Comparison of ENCODE assay signal across 20 cellular contexts in the genomic region with DNA sequence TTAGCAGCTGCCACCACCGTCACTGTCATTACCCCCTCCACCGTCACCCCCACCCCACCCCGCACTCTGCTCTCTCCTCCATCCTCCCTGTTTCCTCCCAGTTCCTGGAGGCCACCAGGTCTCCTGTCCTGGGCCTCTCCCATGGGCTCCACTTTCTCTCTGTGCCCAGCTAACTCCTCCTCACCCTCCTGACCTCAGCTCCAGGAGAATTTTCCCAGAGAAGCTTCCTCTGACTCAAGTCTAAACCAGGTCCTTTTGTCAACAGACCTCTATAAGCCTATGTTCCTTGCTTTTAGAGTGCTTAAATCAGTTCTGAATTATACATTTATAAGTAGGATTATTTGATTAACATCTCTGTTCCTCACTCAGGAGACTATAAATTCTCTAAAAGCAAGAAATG.
"Had no signal": no experiment of that assay in that cellular context is flagged by ENCODE, and none has a peak within 500 bp of the region (broad histone marks: within the 10 kb centered on the region; RNA-seq: fewer than 3 reads in every experiment).

No MANE protein-coding gene starts in this region.

- H3K4me3 ChIP-seq: colonic mucosa, esophagus squamous epithelium, mucosa of descending colon, ovary, smooth muscle cell, suprapubic skin, thyroid gland had no signal

- ATAC-seq: mucosa of descending colon; naive thymus-derived CD8-positive, alpha-beta T cell; right cardiac atrium; stimulated activated effector memory CD8-positive, alpha-beta T cell treated with anti-CD3 and anti-CD28 coated beads, Interleukin-12 subunit alpha, Interleukin-12 subunit beta, amount 100 ng/mL, for 72 hours; stimulated activated naive CD8-positive, alpha-beta T cell treated with anti-CD3 and anti-CD28 coated beads, Interleukin-15, Interleukin-2, amounts not matched to agents 100 U/mL and 50 U/mL, for 24 hours had no signal

- H3K4me2 ChIP-seq: smooth muscle cell had no signal

- H3K27ac ChIP-seq: colonic mucosa, esophagus squamous epithelium, neutrophil, ovary, suprapubic skin, thyroid gland had no signal

- H3K27me3 ChIP-seq: colonic mucosa, esophagus squamous epithelium, neutrophil, ovary, suprapubic skin, thyroid gland had no signal

- FAIRE-seq: urothelium cell line had no signal

- DNase-seq: colonic mucosa; dermis blood vessel endothelial cell; esophagus squamous epithelium; foreskin melanocyte; head of caudate nucleus; hippocampal formation; mammary epithelial cell; mucosa of descending colon; naive thymus-derived CD8-positive, alpha-beta T cell; ovary; right cardiac atrium; stimulated activated CD4-positive, alpha-beta T cell treated with anti-CD3 and anti-CD28 coated beads, Interleukin-4, amount 100 ng/mL, for 1 hour; stimulated activated CD8-positive, alpha-beta memory T cell treated with anti-CD3 and anti-CD28 coated beads, Interleukin-4, amount 100 ng/mL, for 48 hours; stimulated activated naive CD8-positive, alpha-beta T cell treated with anti-CD3 and anti-CD28 coated beads, Interleukin-15, Interleukin-2, amounts not matched to agents 100 U/mL and 50 U/mL, for 24 hours; thyroid gland had no signal

- H3K4me1 ChIP-seq: colonic mucosa, esophagus squamous epithelium, suprapubic skin, thyroid gland had no signal

- H3K9me3 ChIP-seq: colonic mucosa, mucosa of descending colon, neutrophil, ovary, suprapubic skin, thyroid gland had no signal

- H3K36me3 ChIP-seq: colonic mucosa, esophagus squamous epithelium, neutrophil, ovary, suprapubic skin, thyroid gland had no signal
